Comparison of ENCODE assay signal across 18 cellular contexts in the genomic region with DNA sequence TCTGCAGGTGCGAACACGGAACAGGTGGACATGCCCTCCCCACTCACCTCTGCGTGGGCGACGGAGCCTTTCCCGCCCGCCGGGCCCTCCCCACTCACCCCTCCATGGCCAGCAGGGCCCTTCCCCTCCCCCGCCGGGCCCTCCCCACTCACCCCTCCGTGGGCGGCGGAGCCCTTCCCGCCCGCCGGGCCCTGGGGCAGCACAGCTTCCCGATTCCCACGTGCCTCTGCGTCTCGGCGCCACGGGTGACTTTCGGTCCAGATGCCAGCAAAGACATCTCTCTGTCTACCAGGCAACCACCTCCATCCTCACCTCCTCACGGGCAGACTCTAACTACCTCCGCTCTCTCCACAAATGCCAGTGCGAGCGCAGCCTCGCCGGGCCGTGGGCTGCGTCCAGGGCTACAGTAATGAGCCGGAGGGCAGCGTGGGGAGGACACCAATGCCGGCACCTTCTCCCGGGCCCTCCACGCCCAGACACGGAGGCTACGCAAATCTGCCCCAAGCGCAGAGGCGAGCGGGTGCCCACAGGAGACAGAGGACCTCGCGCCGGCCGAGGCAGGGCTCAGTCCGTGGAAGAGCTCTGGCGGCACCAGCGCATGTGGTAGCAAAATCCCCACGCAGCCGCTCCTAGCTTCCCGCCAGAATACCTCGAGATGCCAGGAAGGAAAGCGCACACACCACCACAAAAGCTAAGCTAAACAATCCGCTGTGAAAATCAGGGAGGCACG. TPM values are rescaled to one million over a fixed set of nuclear protein-coding genes. Genes with fewer than 3 reads are reported as not detected.
DNase-seq lines count a peak whose midpoint lies in the region; ATAC-seq and TF ChIP-seq lines count a peak whose summit lies in the region.
"Had no signal": no experiment of that assay in that cellular context is flagged by ENCODE, and none has a peak within 500 bp of the region (broad histone marks: within the 10 kb centered on the region; RNA-seq: fewer than 3 reads in every experiment).

No MANE protein-coding gene starts in this region.

- H3K4me1 ChIP-seq in heart right ventricle = peaks cover 0 to 32% (median 0%) of the 10 kb centered on the region in 9 donors
- peaks cover 4% of the 10 kb centered on the region for H3K4me1 ChIP-seq in neural progenitor cell
- H3K4me1 ChIP-seq in aorta (ENCODE audit: control insufficient read depth in 1 of 2, insufficient read depth in 2 of 2, low read length in 2 of 2) = no peaks in the 10 kb centered on the region
- H3K4me1 ChIP-seq in endodermal cell (ENCODE audit: control insufficient read depth, insufficient read depth, low read length) = no peaks in the 10 kb centered on the region
- H3K4me1 ChIP-seq: Caco-2, Peyer's patch had no signal

- H3K27me3 Mint-ChIP-seq in WTC11 (ENCODE audit: low read depth) (no peaks in the 10 kb centered on the region), neural progenitor cell (ENCODE audit: insufficient read depth, low read depth) (peaks cover 5% of the 10 kb centered on the region), endodermal cell (ENCODE audit: insufficient read depth) (no peaks in the 10 kb centered on the region)
- H3K27me3 Mint-ChIP-seq: CD4-positive, CD25-positive, alpha-beta regulatory T cell had no signal

- H3K9me3 Mint-ChIP-seq in WTC11 = no peaks in the 10 kb centered on the region
- H3K9me3 Mint-ChIP-seq in neural progenitor cell = no peaks in the 10 kb centered on the region
- H3K9me3 Mint-ChIP-seq in endodermal cell = no peaks in the 10 kb centered on the region
- H3K9me3 Mint-ChIP-seq: CD4-positive, CD25-positive, alpha-beta regulatory T cell had no signal

- CTCF ChIA-PET in WTC11 (lab: Charles Lee) = interaction anchor here (1.4 kb wide), 1 partner anchor 14 kb away, joined by 4 read pairs; no protein-coding TSS in a partner anchor

- H3K27ac Mint-ChIP-seq in WTC11 (peak overlapping the region; percentile 72), neural progenitor cell (peak overlapping the region; percentile 69), endodermal cell (no peak overlapping the region)
- H3K27ac Mint-ChIP-seq: CD4-positive, CD25-positive, alpha-beta regulatory T cell had no signal

- no peak overlapping the region for H2AFZ ChIP-seq in neural progenitor cell (replicated peaks)

- H3K9ac ChIP-seq in neural progenitor cell (no peak overlapping the region), endodermal cell (ENCODE audit: extremely low read depth, low read length, poor library complexity, severe bottlenecking) (no peak overlapping the region)

- H3K79me2 ChIP-seq in neural progenitor cell (ENCODE audit: low read depth) = peaks cover 35% of the 10 kb centered on the region

- H3K36me3 ChIP-seq in heart right ventricle = no peaks in the 10 kb centered on the region
- H3K36me3 ChIP-seq in neural progenitor cell = no peaks in the 10 kb centered on the region
- H3K36me3 ChIP-seq in aorta (ENCODE audit: control insufficient read depth in 1 of 2, insufficient read depth in 2 of 2, low read length in 1 of 2) = no peaks in the 10 kb centered on the region
- H3K36me3 ChIP-seq in endodermal cell (ENCODE audit: control insufficient read depth, insufficient read depth, low read length) = peaks cover 13% of the 10 kb centered on the region
- H3K36me3 ChIP-seq: Peyer's patch had no signal

- H3K4me3 Mint-ChIP-seq in WTC11 (no peak overlapping the region), neural progenitor cell (no peak overlapping the region), endodermal cell (no peak overlapping the region)
- H3K4me3 Mint-ChIP-seq: CD4-positive, CD25-positive, alpha-beta regulatory T cell had no signal

- intact Hi-C loops in Right ventricle myocardium inferior (cut with DNase I) = no loop called here
- intact Hi-C loops in heart right ventricle (cut with DNase I) = no loop called here
- intact Hi-C loops in aorta (cut with DNase I) = no loop called here

- TF ChIP-seq CTCF in heart right ventricle (IDR thresholded peaks at IDR 0.05) (no peak), WTC11 (IDR thresholded peaks at IDR 0.05) (no peak), neural progenitor cell (IDR thresholded peaks at IDR 0.05) (no peak), endodermal cell (conservative IDR thresholded peaks at IDR 0.05) (no peak)

- WGBS in heart right ventricle, 2 donors = 94 to 95% methylated on average over 55 of the region's 55 CpGs
- 96 to 97% methylated on average over 43 to 55 of the region's 55 CpGs for WGBS in aorta, 2 donors
- WGBS in endodermal cell (ENCODE audit: insufficient coverage in 1 of 2, insufficient read length in 1 of 2), 2 experiments = 96 to 97% methylated on average over 24 to 53 of the region's 55 CpGs

- H3K9me3 ChIP-seq in heart right ventricle (no peaks in the 10 kb centered on the region), neural progenitor cell (ENCODE audit: low read depth) (no peaks in the 10 kb centered on the region), aorta (ENCODE audit: control insufficient read depth, low read length) (no peaks in the 10 kb centered on the region), endodermal cell (ENCODE audit: control insufficient read depth, low read length) (no peaks in the 10 kb centered on the region)
- H3K9me3 ChIP-seq: Caco-2, Peyer's patch had no signal

- peaks cover 27% of the 10 kb centered on the region for H4K20me1 ChIP-seq in neural progenitor cell (ENCODE audit: low read depth)

- H3K4me3 ChIP-seq in heart right ventricle = no peak overlapping the region
- H3K4me3 ChIP-seq in neural progenitor cell = no peak overlapping the region
- no peak overlapping the region for H3K4me3 ChIP-seq in aorta (ENCODE audit: low read length in 2 of 2)
- H3K4me3 ChIP-seq in endodermal cell (ENCODE audit: low read length) = no peak overlapping the region
- H3K4me3 ChIP-seq: Peyer's patch had no signal

- H3K27ac ChIP-seq in heart right ventricle (peak overlapping the region in 2 of 10 donors; percentile 9 to 31), neural progenitor cell (no peak overlapping the region), aorta (ENCODE audit: low read depth in 1 of 2, low read length in 2 of 2) (no peak overlapping the region), endodermal cell (ENCODE audit: low read depth, low read length) (no peak overlapping the region)
- H3K27ac ChIP-seq: Peyer's patch had no signal

- H3K36me3 Mint-ChIP-seq in WTC11 = no peaks in the 10 kb centered on the region
- no peaks in the 10 kb centered on the region for H3K36me3 Mint-ChIP-seq in neural progenitor cell
- H3K36me3 Mint-ChIP-seq in endodermal cell (ENCODE audit: low read depth) = no peaks in the 10 kb centered on the region

- H3K4me2 ChIP-seq in neural progenitor cell = no peak overlapping the region

- ATAC-seq in Right ventricle myocardium inferior (no peak), heart right ventricle (no peak), WTC11 (no peak), aorta (ENCODE audit: low FRiP score) (no peak)

- DNase-seq in Right ventricle myocardium inferior (ENCODE audit: missing footprints) = peak; percentile 47
- no peak for DNase-seq in heart right ventricle
- no peak for DNase-seq in WTC11 (ENCODE audit: low spot score)
- no peak for DNase-seq in neural progenitor cell (ENCODE audit: low spot score)
- DNase-seq in aorta = peak; percentile 35 to 71
- DNase-seq in endodermal cell = no peak
- no peak for DNase-seq in COLO668 (lab: John Stamatoyannopoulos, UW; ENCODE audit: unreplicated experiment)
- no peak for DNase-seq in activated effector memory CD4-positive, alpha-beta T cell treated with Interleukin-2 at 50 U/mL for 16 hours
- DNase-seq: 8988T; CD4-positive, CD25-positive, alpha-beta regulatory T cell; NCI-H1105; NCI-H2081; NCI-H2171 treated with DMSO at 0.1 percent for 48 hours; NCI-H446; NCI-H69; NK-92 treated with Interleukin-12 subunit alpha and Interleukin-12 subunit beta, amount 100 ng/mL, for 24 hours; Peyer's patch had no signal

- H3K4me1 Mint-ChIP-seq in WTC11 (no peaks in the 10 kb centered on the region), neural progenitor cell (peaks cover 25% of the 10 kb centered on the region), endodermal cell (no peaks in the 10 kb centered on the region)

- POLR2A ChIA-PET in WTC11 (lab: Charles Lee) = no interaction called here

- H3K27me3 ChIP-seq in heart right ventricle = no peaks in the 10 kb centered on the region
- H3K27me3 ChIP-seq in neural progenitor cell = no peaks in the 10 kb centered on the region
- no peaks in the 10 kb centered on the region for H3K27me3 ChIP-seq in aorta (ENCODE audit: control insufficient read depth in 1 of 2, insufficient read depth in 2 of 2, low read length in 1 of 2)
- no peaks in the 10 kb centered on the region for H3K27me3 ChIP-seq in endodermal cell (ENCODE audit: control insufficient read depth, insufficient read depth, low read length, poor library complexity, severe bottlenecking)
- H3K27me3 ChIP-seq: Peyer's patch had no signal

- H3F3A ChIP-seq in neural progenitor cell (ENCODE audit: low read depth) = no peaks in the 10 kb centered on the region

TF ChIP-seq in WTC11, 78 proteins besides CTCF, POLR2A, EP300 and RAD21 (continues in another document):
- TF ChIP-seq CBFB (CRISPR knock-in tag; IDR thresholded peaks at IDR 0.05; ENCODE audit: low read depth) = no peak
- TF ChIP-seq, protein P1, sequence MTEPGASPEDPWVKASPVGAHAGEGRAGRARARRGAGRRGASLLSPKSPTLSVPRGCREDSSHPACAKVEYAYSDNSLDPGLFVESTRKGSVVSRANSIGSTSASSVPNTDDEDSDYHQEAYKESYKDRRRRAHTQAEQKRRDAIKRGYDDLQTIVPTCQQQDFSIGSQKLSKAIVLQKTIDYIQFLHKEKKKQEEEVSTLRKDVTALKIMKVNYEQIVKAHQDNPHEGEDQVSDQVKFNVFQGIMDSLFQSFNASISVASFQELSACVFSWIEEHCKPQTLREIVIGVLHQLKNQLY (CRISPR knock-in tag; IDR thresholded peaks at IDR 0.05) = no peak

RNA-seq across cellular contexts. Expression of a gene that starts 21.8 kb away (rescaled TPM):
- total RNA-seq in Right ventricle myocardium inferior (3.6 TPM), heart right ventricle (1 to 10 TPM; 1.1 to 4.7 (median 1.7) TPM), WTC11 (2021) (0.28 to 0.87 TPM (median 0.41 TPM) in 3 replicates), neural progenitor cell (ENCODE audit: low replicate concordance) (1.2 and 1.3 TPM in 2 replicates), aorta (10 to 100 TPM in 1 of 2 donors, 1 to 10 TPM in 1; 4.5 to 11.2 TPM), endodermal cell (under 1 TPM; 0.35 to 0.51 TPM)
- polyA plus RNA-seq in heart right ventricle (1 to 10 TPM; 3.0 to 4.5 TPM), aorta (1 to 10 TPM; 2.8 to 5.0 TPM)
- polyA plus RNA-seq in endodermal cell (2013, experiment 1 of 2) = 1.1 TPM
- polyA plus RNA-seq in endodermal cell (2013, experiment 2 of 2) = 0.91 TPM
- total RNA-seq: CD4-positive, CD25-positive, alpha-beta regulatory T cell had no signal

RNA-seq across cellular contexts. Expression of a gene that starts 50.2 kb away (rescaled TPM):
- total RNA-seq in Right ventricle myocardium inferior (5.9 TPM), heart right ventricle (10 to 100 TPM in 4 of 10 donors, 1 to 10 TPM in 6; 4.4 to 11.2 (median 7.7) TPM), WTC11 (2021) (14.5 to 16.1 TPM (median 15.3 TPM) in 3 replicates), neural progenitor cell (ENCODE audit: low replicate concordance) (9.0 and 13.3 TPM in 2 replicates), aorta (10 to 100 TPM; 18.8 to 24.8 TPM), endodermal cell (10 to 100 TPM; 14.9 to 17.1 TPM)
- polyA plus RNA-seq in heart right ventricle (10 to 100 TPM; 26.9 to 32.6 TPM), aorta (10 to 100 TPM; 54.7 to 64.6 TPM)
- polyA plus RNA-seq in endodermal cell (2013, experiment 1 of 2) = 24.1 TPM
- 25.0 TPM for polyA plus RNA-seq in endodermal cell (2013, experiment 2 of 2)

Comparison
In these comparisons a context has a peak if more than half of its experiments do, and no peak if none do; other contexts are left out.
1. DNase-seq: peak in Right ventricle myocardium inferior (single experiment) and aorta (2 of 2); none in heart right ventricle (0 of 2), WTC11 (single experiment), neural progenitor cell (single experiment), endodermal cell (single experiment), COLO668 (single experiment) and activated effector memory CD4-positive, alpha-beta T cell treated with Interleukin-2 at 50 U/mL for 16 hours (single experiment).